Comparison of ENCODE assay signal across 9 cellular contexts in the genomic region with DNA sequence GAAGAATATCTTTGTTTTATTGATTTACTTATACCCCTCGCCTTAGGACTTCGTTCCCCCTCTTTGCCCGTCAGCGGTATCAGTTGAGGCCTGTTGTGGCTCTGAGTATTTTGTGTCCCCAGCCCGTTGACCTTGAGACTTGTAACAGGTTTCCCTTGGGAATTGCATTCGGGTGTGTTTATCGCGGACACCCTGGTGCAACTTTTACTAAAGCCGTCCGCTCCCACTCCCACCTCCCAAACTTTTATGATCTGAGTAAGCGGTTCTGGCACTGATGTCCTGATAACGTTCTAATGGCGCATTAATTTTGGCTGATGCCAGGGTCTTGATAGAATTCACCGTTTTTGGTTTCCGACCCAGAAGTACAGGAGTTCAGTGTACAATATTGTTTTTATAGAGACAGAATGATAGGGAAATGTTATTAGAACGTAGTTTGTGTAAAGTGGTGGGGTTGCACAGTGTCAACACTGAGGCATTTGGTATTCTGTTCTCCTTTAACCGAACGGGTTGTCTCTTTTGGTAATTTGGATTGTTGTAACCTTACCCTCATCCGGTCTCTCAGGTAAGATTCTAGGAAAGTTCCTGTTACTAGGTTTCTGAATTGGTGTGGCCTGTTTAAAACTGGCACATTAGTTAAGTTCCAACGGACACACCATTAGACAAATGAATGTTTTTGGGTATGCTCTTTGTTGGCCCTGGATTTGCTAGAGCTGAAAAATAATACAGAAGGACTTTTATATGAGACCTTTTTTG. TPM values are rescaled to one million over a fixed set of nuclear protein-coding genes. Genes with fewer than 3 reads are reported as not detected.
A peak's percentile ranks its signal among the peaks of the same experiment; 100 is the strongest.
DNase-seq lines count a peak whose midpoint lies in the region; ATAC-seq, FAIRE-seq and TF ChIP-seq lines count a peak whose summit lies in the region.
"Had no signal": no experiment of that assay in that cellular context is flagged by ENCODE, and none has a peak within 500 bp of the region (broad histone marks: within the 10 kb centered on the region; RNA-seq: fewer than 3 reads in every experiment).

No MANE protein-coding gene starts in this region.

- WGBS in H1 (ENCODE audit: extremely low coverage in 1 of 2, insufficient coverage in 1 of 2, insufficient read length in 1 of 2, insufficient replicate concordance in 2 of 2, low coverage in 1 of 2, low lambda C conversion rate in 2 of 2, missing lambda C conversion rate in 1 of 2), 2 experiments: 2% methylated on average over 20 of the region's 20 CpGs; no CpG with 5 or more reads in 1 of the 2 experiments
- 0% methylated on average over 20 of the region's 20 CpGs for WGBS in aorta, 2 donors

- DNase-seq in activated naive CD4-positive, alpha-beta T cell treated with anti-CD3 and anti-CD28 coated beads, Interleukin-2, amount 10 ng/mL, durations not matched to agents 7 days and 5 days: no peak
- no peak for DNase-seq in activated naive CD4-positive, alpha-beta T cell treated with anti-CD3 and anti-CD28 coated beads, Interleukin-2, amount 50 U/mL, for 16 hours
- DNase-seq in SJCRH30 (peak; percentile 20 to 48), H1 (ENCODE audit: low read depth in 1 of 2, low spot score in 2 of 2) (no peak), aorta (no peak), T-helper 9 cell (no peak)

- H3K36me3 Mint-ChIP-seq in activated naive CD4-positive, alpha-beta T cell treated with anti-CD3 and anti-CD28 coated beads, Interleukin-2, amount 10 ng/mL, durations not matched to agents 7 days and 5 days: peaks cover 51% of the 10 kb centered on the region

- intact Hi-C loops in aorta (cut with DNase I): no loop called here

- 0 out of 2 replicates have a peak, but pooled peaks cover 3% of the 10 kb centered on the region for H3K23me2 ChIP-seq in H1 (ENCODE audit: low read depth, low read length)

- H3K9me3 Mint-ChIP-seq in activated naive CD4-positive, alpha-beta T cell treated with anti-CD3 and anti-CD28 coated beads, Interleukin-2, amount 10 ng/mL, durations not matched to agents 7 days and 5 days: no peaks in the 10 kb centered on the region

- H3K23ac ChIP-seq in H1 (ENCODE audit: insufficient read length): peak overlapping the region; percentile 23

- H3K18ac ChIP-seq in H1 (ENCODE audit: extremely low read depth, low read length): peak overlapping the region; percentile 97

- peak overlapping the region; percentile 98 for H2BK5ac ChIP-seq in H1 (ENCODE audit: low read depth, low read length)

- H2BK20ac ChIP-seq in H1 (ENCODE audit: low read length): no peak overlapping the region

- peaks cover 3% of the 10 kb centered on the region; the same call in 1 of the 2 replicates for H3K79me1 ChIP-seq in H1 (ENCODE audit: low read depth, low read length)

- H3K36me3 ChIP-seq in SJCRH30: peaks cover 40% of the 10 kb centered on the region
- peaks cover 15 to 48% (median 34%) of the 10 kb centered on the region in 4 experiments for H3K36me3 ChIP-seq in H1 (ENCODE audit: control insufficient read depth in 2 of 4, insufficient read depth in 4 of 4, low read length in 3 of 4)
- no peaks in the 10 kb centered on the region for H3K36me3 ChIP-seq in aorta (ENCODE audit: control insufficient read depth in 1 of 2, insufficient read depth in 2 of 2, low read length in 1 of 2)

- H3K4me1 Mint-ChIP-seq in activated naive CD4-positive, alpha-beta T cell treated with anti-CD3 and anti-CD28 coated beads, Interleukin-2, amount 10 ng/mL, durations not matched to agents 7 days and 5 days: peaks cover 55% of the 10 kb centered on the region

- H3K79me2 ChIP-seq in H1 (ENCODE audit: control insufficient read depth in 1 of 2, insufficient read depth in 2 of 2, low read length in 2 of 2): peaks cover 11 to 50% of the 10 kb centered on the region in 2 experiments

- ATAC-seq in aorta (ENCODE audit: low FRiP score) (peak; percentile 20), GM21619 (IDR thresholded peaks at IDR 0.05; ENCODE audit: unreplicated experiment) (no peak)

- peak overlapping the region; percentile 93 to 98 (median 96) for H3K9ac ChIP-seq in H1 (replicated peaks in 1 of 4; ENCODE audit: extremely low read depth in 1 of 4, low read depth in 3 of 4, low read length in 3 of 4)

- H4K91ac ChIP-seq in H1 (replicated peaks; ENCODE audit: insufficient read length, low read length): peak overlapping the region; percentile 84

- H3K4me3 Mint-ChIP-seq in activated naive CD4-positive, alpha-beta T cell treated with anti-CD3 and anti-CD28 coated beads, Interleukin-2, amount 10 ng/mL, durations not matched to agents 7 days and 5 days: peak overlapping the region; percentile 96

- peak overlapping the region; percentile 97 for H3K56ac ChIP-seq in H1 (replicated peaks; ENCODE audit: insufficient read length, low read depth, low read length)

- H4K5ac ChIP-seq in H1 (ENCODE audit: insufficient read length, low read depth, low read length): peak overlapping the region; percentile 99

- H3K27me3 Mint-ChIP-seq in activated naive CD4-positive, alpha-beta T cell treated with anti-CD3 and anti-CD28 coated beads, Interleukin-2, amount 10 ng/mL, durations not matched to agents 7 days and 5 days: peaks cover 4% of the 10 kb centered on the region

- H3K4ac ChIP-seq in H1 (replicated peaks; ENCODE audit: insufficient read length, low read depth, low read length): peak overlapping the region; percentile 95

- H3K14ac ChIP-seq in H1 (ENCODE audit: insufficient read length): no peak overlapping the region

- peak overlapping the region; percentile 20; the same call in 1 of the 2 replicates for H2AK5ac ChIP-seq in H1 (ENCODE audit: low read depth, low read length)

- peak overlapping the region; percentile 64 to 88 for H3K4me2 ChIP-seq in H1 (ENCODE audit: insufficient read depth in 1 of 2, low read depth in 2 of 2, low read length in 2 of 2)

- H3K27ac Mint-ChIP-seq in activated naive CD4-positive, alpha-beta T cell treated with anti-CD3 and anti-CD28 coated beads, Interleukin-2, amount 10 ng/mL, durations not matched to agents 7 days and 5 days: peak overlapping the region; percentile 99

- POLR2A ChIA-PET in H1 (lab: Charles Lee; ENCODE audit: partially characterized antibody): interaction anchor here (0.8 to 3.4 kb wide), 14 partner anchors 10 to 403 kb away, joined by 3 to 14 read pairs (median 4); partner anchors contain the start of genes CHP1, EXD1, NUSAP1 and OIP5

- H4K20me1 ChIP-seq in H1 (replicated peaks in 1 of 2; ENCODE audit: control insufficient read depth in 1 of 2, insufficient read depth in 2 of 2, low read length in 2 of 2): peaks cover 2 to 8% of the 10 kb centered on the region in 2 experiments

- H3K9me3 ChIP-seq in SJCRH30 (replicated peaks): no peaks in the 10 kb centered on the region
- H3K9me3 ChIP-seq in H1 (ENCODE audit: insufficient read depth in 2 of 2, low read depth in 1 of 2, low read length in 1 of 2): no peaks in the 10 kb centered on the region
- no peaks in the 10 kb centered on the region for H3K9me3 ChIP-seq in mononuclear cell (ENCODE audit: low read depth, low read length)
- H3K9me3 ChIP-seq in aorta (ENCODE audit: control insufficient read depth, low read length): no peaks in the 10 kb centered on the region

- peak overlapping the region; percentile 78 for H3K27ac ChIP-seq in SJCRH30
- H3K27ac ChIP-seq in H1 (ENCODE audit: low read depth, low read length): peak overlapping the region; percentile 92
- H3K27ac ChIP-seq in aorta (ENCODE audit: low read depth in 1 of 2, low read length in 2 of 2): peak overlapping the region in 1 of 2 donors; percentile 73

- FAIRE-seq in H1 (lab: Jason Lieb, UNC): no peak

- peak overlapping the region; percentile 75; the same call in 1 of the 2 replicates for H2BK12ac ChIP-seq in H1 (ENCODE audit: low read depth, low read length)

- H2AFZ ChIP-seq in H1 (ENCODE audit: low read length): no peak overlapping the region

- no peak overlapping the region for H2BK15ac ChIP-seq in H1 (ENCODE audit: low read length)

- no peak for TF ChIP-seq RAD21 in H1 (IDR thresholded peaks at IDR 0.05 in 1 of 2, conservative IDR thresholded peaks at IDR 0.05 in 1 of 2; ENCODE audit: low read depth in 2 of 2, low read length in 2 of 2)

- H3K27me3 ChIP-seq in SJCRH30 (no peaks in the 10 kb centered on the region), H1 (replicated peaks in 1 of 4; ENCODE audit: control insufficient read depth in 3 of 4, extremely low read depth in 1 of 4, insufficient read depth in 3 of 4, low read length in 3 of 4) (no peaks in the 10 kb centered on the region), mononuclear cell (ENCODE audit: insufficient read depth, low read length) (no peaks in the 10 kb centered on the region), aorta (ENCODE audit: control insufficient read depth in 1 of 2, insufficient read depth in 2 of 2, low read length in 1 of 2) (no peaks in the 10 kb centered on the region)

- CTCF ChIA-PET in activated naive CD4-positive, alpha-beta T cell treated with anti-CD3 and anti-CD28 coated beads, Interleukin-2, amount 10 ng/mL, durations not matched to agents 7 days and 5 days (lab: Charles Lee): interaction anchor here (1.5 to 1.6 kb wide), 2 partner anchors 48 to 53 kb away, joined by 3 to 5 read pairs; partner anchors contain the start of genes CHP1, NUSAP1 and OIP5
- CTCF ChIA-PET in H1 (lab: Charles Lee; ENCODE audit: partially characterized antibody): interaction anchor here (1.7 kb wide), 1 partner anchor 48 kb away, joined by 6 read pairs; the partner anchor contains the start of genes NUSAP1 and OIP5

- peak overlapping the region; percentile 14 for H2BK120ac ChIP-seq in H1 (replicated peaks; ENCODE audit: low read depth, low read length)

- TF ChIP-seq POLR2A in H1 (IDR thresholded peaks at IDR 0.05; ENCODE audit: control extremely low read depth in 1 of 2, low read depth in 2 of 2, low read length in 2 of 2): no peak; a peak in 1 of 3 replicates

- H4K8ac ChIP-seq in H1 (ENCODE audit: extremely low read depth, insufficient read depth, low read length): peak overlapping the region; percentile 98; the same call in 1 of the 2 replicates

- no peak for TF ChIP-seq CTCF in H1 (IDR thresholded peaks at IDR 0.05; ENCODE audit: control extremely low read depth in 1 of 3, insufficient read depth in 1 of 3, low read depth in 1 of 3, low read length in 3 of 3)

- no peak for TF ChIP-seq EP300 in H1 (IDR thresholded peaks at IDR 0.05; ENCODE audit: borderline replicate concordance in 1 of 2, low read depth in 2 of 2, low read length in 2 of 2)

- H3K4me3 ChIP-seq in SJCRH30 (peak overlapping the region; percentile 81), H1 (ENCODE audit: extremely low read depth in 1 of 4, insufficient read depth in 2 of 4, low read depth in 3 of 4, low read length in 4 of 4) (peak overlapping the region; percentile 76 to 95 (median 90)), mononuclear cell (ENCODE audit: low read length) (peak overlapping the region; percentile 98), aorta (ENCODE audit: low read length in 2 of 2) (peak overlapping the region; percentile 45 to 52)

- no peaks in the 10 kb centered on the region for H3K4me1 ChIP-seq in SJCRH30
- H3K4me1 ChIP-seq in H1 (replicated peaks in 1 of 4; ENCODE audit: control insufficient read depth in 3 of 4, insufficient read depth in 4 of 4, low read length in 3 of 4): peaks cover 0 to 5% (median 2%) of the 10 kb centered on the region in 4 experiments; a peak in 3 of 7 replicates
- H3K4me1 ChIP-seq in mononuclear cell (ENCODE audit: insufficient read depth, low read length): peaks cover 44% of the 10 kb centered on the region
- no peaks in the 10 kb centered on the region for H3K4me1 ChIP-seq in aorta (ENCODE audit: control insufficient read depth in 1 of 2, insufficient read depth in 2 of 2, low read length in 2 of 2)

RNA-seq across cellular contexts. Expression of gene OIP5, which starts 47.8 kb away (rescaled TPM):
- 33.7 and 37.8 TPM in 2 replicates for total RNA-seq in SJCRH30 (2014; rRNA removed; shearing (Covaris generic))
- 34.8 and 36.7 TPM in 2 replicates for total RNA-seq in H1 (2021; fragmentation: NEBNext Ultra II Directional; extraction: Animal tissue kit (Norgen Biotek cat#: 25700))
- polyA plus RNA-seq in H1 (2011; rRNA removed): 41.7 and 44.5 TPM in 2 replicates
- polyA plus RNA-seq in H1 (2011; cell fraction: cytosol; rRNA removed): 41.3 TPM
- polyA plus RNA-seq in H1 (2011; cell fraction: nucleus; rRNA removed): 23.7 TPM
- 23.4 to 32.5 TPM (median 28.3 TPM) in 4 replicates for polyA plus RNA-seq in H1 (2012, experiment 1 of 2)
- polyA plus RNA-seq in H1 (2012, experiment 2 of 2): 31.0 TPM
- polyA plus RNA-seq in H1 (2013, experiment 1 of 2): 43.4 TPM
- polyA plus RNA-seq in H1 (2013, experiment 2 of 2): 40.2 TPM
- 8.9 and 9.1 TPM in 2 replicates for polyA minus RNA-seq in H1 (2011; rRNA and poly(A)+ RNA removed)
- polyA minus RNA-seq in H1 (2011; cell fraction: cytosol; rRNA and poly(A)+ RNA removed): 20.3 TPM
- 14.8 TPM for polyA minus RNA-seq in H1 (2011; cell fraction: nucleus; rRNA and poly(A)+ RNA removed)
- 0.21 TPM for total RNA-seq in mononuclear cell
- total RNA-seq in aorta: under 1 TPM in 1 of 2 donors, not detected in 1; 0.51 TPM
- 1 to 10 TPM in 1 of 2 donors, under 1 TPM in 1; 0.51 to 2.0 TPM for polyA plus RNA-seq in aorta

RNA-seq across cellular contexts. Expression of gene NUSAP1, which starts 48.1 kb away (rescaled TPM):
- 256 and 300 TPM in 2 replicates for total RNA-seq in SJCRH30 (2014; rRNA removed; shearing (Covaris generic))
- total RNA-seq in H1 (2021; fragmentation: NEBNext Ultra II Directional; extraction: Animal tissue kit (Norgen Biotek cat#: 25700)): 135 and 144 TPM in 2 replicates
- polyA plus RNA-seq in H1 (2011; rRNA removed): 60.8 and 65.0 TPM in 2 replicates
- 91.5 TPM for polyA plus RNA-seq in H1 (2011; cell fraction: cytosol; rRNA removed)
- polyA plus RNA-seq in H1 (2011; cell fraction: nucleus; rRNA removed): 116 TPM
- polyA plus RNA-seq in H1 (2012, experiment 1 of 2): 124 to 165 TPM (median 139 TPM) in 4 replicates
- polyA plus RNA-seq in H1 (2012, experiment 2 of 2): 11.5 TPM
- 95.2 TPM for polyA plus RNA-seq in H1 (2013, experiment 1 of 2)
- 97.6 TPM for polyA plus RNA-seq in H1 (2013, experiment 2 of 2)
- polyA minus RNA-seq in H1 (2011; rRNA and poly(A)+ RNA removed): 112 and 137 TPM in 2 replicates
- 57.6 TPM for polyA minus RNA-seq in H1 (2011; cell fraction: cytosol; rRNA and poly(A)+ RNA removed)
- 93.4 TPM for polyA minus RNA-seq in H1 (2011; cell fraction: nucleus; rRNA and poly(A)+ RNA removed)
- 10.0 TPM for total RNA-seq in mononuclear cell
- total RNA-seq in aorta: 1 to 10 TPM; 2.9 to 6.7 TPM
- polyA plus RNA-seq in aorta: 1 to 10 TPM in 1 of 2 donors, under 1 TPM in 1; 0.90 to 9.0 TPM

RNA-seq across cellular contexts. Expression of gene CHP1, which starts 53.5 kb away (rescaled TPM):
- 86.6 and 87.9 TPM in 2 replicates for total RNA-seq in SJCRH30 (2014; rRNA removed; shearing (Covaris generic))
- 83.3 and 89.0 TPM in 2 replicates for total RNA-seq in H1 (2021; fragmentation: NEBNext Ultra II Directional; extraction: Animal tissue kit (Norgen Biotek cat#: 25700))
- polyA plus RNA-seq in H1 (2011; rRNA removed) (31.7 and 45.2 TPM in 2 replicates), aorta (10 to 100 TPM; 28.1 to 44.8 TPM)
- polyA plus RNA-seq in H1 (2011; cell fraction: cytosol; rRNA removed): 41.3 TPM
- polyA plus RNA-seq in H1 (2011; cell fraction: nucleus; rRNA removed): 21.2 TPM
- 56.1 to 69.5 TPM (median 62.4 TPM) in 4 replicates for polyA plus RNA-seq in H1 (2012, experiment 1 of 2)
- polyA plus RNA-seq in H1 (2012, experiment 2 of 2): 35.9 TPM
- polyA plus RNA-seq in H1 (2013, experiment 1 of 2): 62.1 TPM
- polyA plus RNA-seq in H1 (2013, experiment 2 of 2): 65.2 TPM
- 92.0 and 101 TPM in 2 replicates for polyA minus RNA-seq in H1 (2011; rRNA and poly(A)+ RNA removed)
- 81.9 TPM for polyA minus RNA-seq in H1 (2011; cell fraction: cytosol; rRNA and poly(A)+ RNA removed)
- 24.8 TPM for polyA minus RNA-seq in H1 (2011; cell fraction: nucleus; rRNA and poly(A)+ RNA removed)
- total RNA-seq in mononuclear cell (76.6 TPM), aorta (10 to 100 TPM; 60.4 to 60.8 TPM)

RNA-seq across cellular contexts. Expression of gene EXD1, which starts 54.0 kb away (rescaled TPM):
- total RNA-seq in SJCRH30 (2014; rRNA removed; shearing (Covaris generic)): not detected in 2 replicates
- 0.54 TPM in 1 of 2 replicates, not detected in the other for total RNA-seq in H1 (2021; fragmentation: NEBNext Ultra II Directional; extraction: Animal tissue kit (Norgen Biotek cat#: 25700))
- 0.06 and 0.08 TPM in 2 replicates for polyA plus RNA-seq in H1 (2011; rRNA removed)
- 0.36 TPM for polyA plus RNA-seq in H1 (2011; cell fraction: cytosol; rRNA removed)
- not detected for polyA plus RNA-seq in H1 (2011; cell fraction: nucleus; rRNA removed)
- polyA plus RNA-seq in H1 (2012, experiment 1 of 2): 0.19 to 0.23 TPM in 2 of 4 replicates, not detected in the others
- polyA plus RNA-seq in H1 (2012, experiment 2 of 2): not detected
- polyA plus RNA-seq in H1 (2013, experiment 1 of 2): 0.10 TPM
- polyA plus RNA-seq in H1 (2013, experiment 2 of 2): 0.13 TPM
- polyA minus RNA-seq in H1 (2011; rRNA and poly(A)+ RNA removed): 0.15 TPM in 1 of 2 replicates, not detected in the other
- polyA minus RNA-seq in H1 (2011; cell fraction: cytosol; rRNA and poly(A)+ RNA removed): 1.3 TPM
- 0.70 TPM for polyA minus RNA-seq in H1 (2011; cell fraction: nucleus; rRNA and poly(A)+ RNA removed)
- not detected for total RNA-seq in mononuclear cell
- total RNA-seq in aorta: not detected
- polyA plus RNA-seq in aorta: not detected
- total RNA-seq: pulmonary artery endothelial cell had no signal

Comparison
In these comparisons a context has a peak if more than half of its experiments do, and no peak if none do; other contexts are left out.
1. DNase-seq: peak in SJCRH30 (2 of 2); none in activated naive CD4-positive, alpha-beta T cell treated with anti-CD3 and anti-CD28 coated beads, Interleukin-2, amount 10 ng/mL, durations not matched to agents 7 days and 5 days (single experiment), activated naive CD4-positive, alpha-beta T cell treated with anti-CD3 and anti-CD28 coated beads, Interleukin-2, amount 50 U/mL, for 16 hours (single experiment), H1 (0 of 2), aorta (0 of 2) and T-helper 9 cell (single experiment).
2. RNA of gene OIP5, which starts 47.8 kb away (total RNA-seq): 34.8 to 36.7 TPM in H1 and 33.7 to 37.8 TPM in SJCRH30; 0.51 TPM in aorta and 0.21 TPM in mononuclear cell (single experiment); every median in the first group is over 10 times any median in the second.
3. RNA of gene NUSAP1, which starts 48.1 kb away (total RNA-seq): 256 to 300 TPM in SJCRH30 and 135 to 144 TPM in H1; 10.0 TPM in mononuclear cell (single experiment) and 2.9 to 6.7 TPM in aorta; every median in the first group is over 10 times any median in the second.
4. Peak in every context shown above with its lines, with median percentiles within 50 percentile points of each other: H3K4me3 ChIP-seq.